In genomic region chr2:157936464-157936863, GRCh38 we compare ENCODE assay signal across 23 cellular contexts.
"Had no signal": no experiment of that assay in that cellular context is flagged by ENCODE, and none has a peak within 500 bp of the region (broad histone marks: within the 10 kb centered on the region; RNA-seq: fewer than 3 reads in every experiment).

No MANE protein-coding gene starts in this region.

- H3K27ac Mint-ChIP-seq: activated naive CD8-positive, alpha-beta T cell treated with anti-CD3 and anti-CD28 coated beads for 36 hours; immature natural killer cell; memory B cell; nephron; stimulated activated naive CD8-positive, alpha-beta T cell treated with anti-CD3 and anti-CD28 coated beads, Interleukin-15, amount 100 ng/mL, for 72 hours; T-helper 1 cell treated with Interleukin-12 subunit alpha and Interleukin-12 subunit beta and Interleukin-4 antibody, amounts not matched to agents 30 μg/mL and 1 μg/mL, for 36 hours had no signal

- H3K9me3 Mint-ChIP-seq: activated naive CD8-positive, alpha-beta T cell treated with anti-CD3 and anti-CD28 coated beads for 36 hours; immature natural killer cell; memory B cell; nephron; stimulated activated naive CD8-positive, alpha-beta T cell treated with anti-CD3 and anti-CD28 coated beads, Interleukin-15, amount 100 ng/mL, for 72 hours; T-helper 1 cell treated with Interleukin-12 subunit alpha and Interleukin-12 subunit beta and Interleukin-4 antibody, amounts not matched to agents 30 μg/mL and 1 μg/mL, for 36 hours had no signal

- H3K36me3 Mint-ChIP-seq: activated naive CD8-positive, alpha-beta T cell treated with anti-CD3 and anti-CD28 coated beads for 36 hours; immature natural killer cell; memory B cell had no signal

- ATAC-seq: left cardiac atrium; pancreas; psoas muscle; right cardiac atrium; stimulated activated naive CD8-positive, alpha-beta T cell treated with anti-CD3 and anti-CD28 coated beads, Interleukin-15, amount 100 ng/mL, for 72 hours had no signal

- H3K4me1 Mint-ChIP-seq: immature natural killer cell; memory B cell; nephron; stimulated activated naive CD8-positive, alpha-beta T cell treated with anti-CD3 and anti-CD28 coated beads, Interleukin-15, amount 100 ng/mL, for 72 hours had no signal

- H3K4me1 ChIP-seq: psoas muscle, suprapubic skin, tibial nerve, uterus had no signal

- H3K27me3 ChIP-seq: cardiac muscle cell, neutrophil, pancreas, suprapubic skin, tibial nerve, uterus had no signal

- DNase-seq: activated CD4-positive, alpha-beta T cell treated with anti-CD3 and anti-CD28 coated beads for 4 hours; activated CD4-positive, alpha-beta T cell treated with anti-CD3 and anti-CD28 coated beads, Interleukin-2, amount 50 U/mL, for 48 hours; activated CD4-positive, CD25-positive, alpha-beta regulatory T cell; activated naive CD4-positive, alpha-beta T cell treated with Interleukin-2 at 50 U/mL for 16 hours; activated naive CD8-positive, alpha-beta T cell treated with anti-CD3 and anti-CD28 coated beads for 36 hours; activated T-cell treated with anti-CD3 and anti-CD28 coated beads, Interleukin-2, amount 50 U/mL, for 48 hours; erythroblast; immature natural killer cell; left cardiac atrium; pancreas; psoas muscle; right cardiac atrium; stimulated activated CD4-positive, alpha-beta T cell treated with anti-CD3 and anti-CD28 coated beads, Interleukin-12 subunit alpha, Interleukin-12 subunit beta, amount 100 ng/mL, for 4 hours; stimulated activated naive CD8-positive, alpha-beta T cell treated with anti-CD3 and anti-CD28 coated beads, Interleukin-15, amount 100 ng/mL, for 72 hours; T1000; uterus had no signal

- H3K27ac ChIP-seq: cardiac muscle cell, neutrophil, pancreas, psoas muscle, suprapubic skin, tibial nerve, uterus had no signal

- H3K4me3 Mint-ChIP-seq: activated naive CD8-positive, alpha-beta T cell treated with anti-CD3 and anti-CD28 coated beads for 36 hours; immature natural killer cell; memory B cell; nephron; stimulated activated naive CD8-positive, alpha-beta T cell treated with anti-CD3 and anti-CD28 coated beads, Interleukin-15, amount 100 ng/mL, for 72 hours; T-helper 1 cell treated with Interleukin-12 subunit alpha and Interleukin-12 subunit beta and Interleukin-4 antibody, amounts not matched to agents 30 μg/mL and 1 μg/mL, for 36 hours had no signal

- H3K27me3 Mint-ChIP-seq: activated naive CD8-positive, alpha-beta T cell treated with anti-CD3 and anti-CD28 coated beads for 36 hours; stimulated activated naive CD8-positive, alpha-beta T cell treated with anti-CD3 and anti-CD28 coated beads, Interleukin-15, amount 100 ng/mL, for 72 hours had no signal
